In genomic region chr15:58433597-58434333, GRCh38 we compare ENCODE assay signal across 1 cellular context.
TF ChIP-seq lines count a peak whose summit lies in the region.

No MANE protein-coding gene starts in this region.

TF ChIP-seq in Ishikawa, 13 proteins besides CTCF, POLR2A, EP300 and RAD21 (continued from another document):
- TF ChIP-seq TCF12 (IDR thresholded peaks at IDR 0.05; ENCODE audit: low read depth) (peak; percentile 72), REST (IDR thresholded peaks at IDR 0.05; ENCODE audit: low read depth) (no peak), TEAD4 (IDR thresholded peaks at IDR 0.05) (peak; percentile 58; the same call in 1 of the 2 replicates), FOXM1 (IDR thresholded peaks at IDR 0.05; ENCODE audit: borderline replicate concordance, low read depth) (peak; percentile 72; the same call in 1 of the 2 replicates), CREB1 (IDR thresholded peaks at IDR 0.05; ENCODE audit: low read depth) (no peak)
